In the genomic region with DNA sequence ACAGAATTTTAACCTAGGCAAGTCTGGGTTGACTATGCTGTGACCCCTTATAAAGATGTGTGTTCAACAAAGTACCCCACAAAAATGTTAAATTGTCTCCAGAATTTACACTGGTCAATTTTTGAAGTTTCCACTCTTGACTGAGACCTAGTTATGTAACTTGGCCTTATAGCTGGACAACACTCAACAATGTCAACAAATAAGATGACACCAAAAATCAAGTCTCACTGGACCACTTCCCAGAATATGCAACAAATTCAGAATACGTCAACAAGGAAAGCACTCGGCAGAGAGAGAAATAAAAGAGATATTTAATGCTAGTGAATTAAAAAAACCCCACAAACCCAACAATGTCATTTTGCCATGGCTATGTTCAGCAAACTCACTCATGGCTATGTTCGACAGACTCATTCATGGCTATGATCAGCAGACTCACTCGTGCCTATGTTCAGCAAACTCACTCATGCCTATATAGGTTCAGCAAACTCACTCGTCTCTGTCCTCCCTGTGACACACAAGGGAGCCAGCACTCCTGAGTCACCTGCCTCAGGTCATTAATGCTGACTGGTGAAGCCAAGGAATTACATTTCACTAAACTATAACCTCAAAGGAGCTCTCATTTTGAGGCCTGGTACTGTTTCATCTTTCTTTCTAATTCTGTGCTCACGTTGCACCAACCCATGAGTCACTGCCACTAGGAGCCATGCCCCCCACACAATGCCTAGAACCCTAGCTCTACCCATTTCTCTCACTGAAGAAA, we compare ENCODE assay signal across 14 cellular contexts.
DNase-seq lines count a peak whose midpoint lies in the region; ATAC-seq and TF ChIP-seq lines count a peak whose summit lies in the region.
"Had no signal": no experiment of that assay in that cellular context is flagged by ENCODE, and none has a peak within 500 bp of the region (broad histone marks: within the 10 kb centered on the region; RNA-seq: fewer than 3 reads in every experiment).

No MANE protein-coding gene starts in this region.

- H3K27me3 ChIP-seq in psoas muscle (ENCODE audit: insufficient read depth in 3 of 3, low read length in 2 of 3) (no peaks in the 10 kb centered on the region), Karpas-422 (ENCODE audit: low read length) (no peaks in the 10 kb centered on the region)
- H3K27me3 ChIP-seq: suprapubic skin had no signal

- H3K4me1 ChIP-seq in psoas muscle = no peaks in the 10 kb centered on the region
- no peaks in the 10 kb centered on the region; the same call in 1 of the 2 replicates for H3K4me1 ChIP-seq in Karpas-422 (ENCODE audit: low read length)
- H3K4me1 ChIP-seq: suprapubic skin had no signal

- no peak overlapping the region for H2AFZ ChIP-seq in Karpas-422 (ENCODE audit: low read length)

- TF ChIP-seq CTCF in epithelial cell of proximal tubule (conservative IDR thresholded peaks at IDR 0.05; ENCODE audit: low read depth, low read length) (no peak), psoas muscle (IDR thresholded peaks at IDR 0.05) (no peak)

- peaks cover 35% of the 10 kb centered on the region for H3K79me2 ChIP-seq in Karpas-422 (ENCODE audit: low read length)

- peak; percentile 14 to 55 for DNase-seq in activated T-cell treated with anti-CD3 and anti-CD28 coated beads, Interleukin-2, amount 50 U/mL, for 72 hours
- no peak for DNase-seq in activated T-cell treated with anti-CD3 and anti-CD28 coated beads, Interleukin-2, amount 50 U/mL, for 1 hour
- peak; percentile 19 for DNase-seq in LHCN-M2 (ENCODE audit: low read depth)
- DNase-seq in epithelial cell of proximal tubule (ENCODE audit: low read depth) = peak; percentile 39
- no peak for DNase-seq in psoas muscle
- DNase-seq in DMS79 treated with DMSO at 0.1 percent for 48 hours (lab: John Stamatoyannopoulos, UW) = no peak
- DNase-seq in Karpas-422 = no peak
- no peak for DNase-seq in effector CD4-positive, alpha-beta T cell
- DNase-seq: KG1, NCI-H1436 treated with DMSO at 0.1 percent for 48 hours, retina, T-helper 17 cell had no signal

- H3K9ac ChIP-seq in Karpas-422 (ENCODE audit: low read length) = no peak overlapping the region

- H3K4me1 Mint-ChIP-seq in activated T-cell treated with anti-CD3 and anti-CD28 coated beads, Interleukin-2, amount 50 U/mL, for 72 hours (ENCODE audit: low read depth) = peaks cover 10% of the 10 kb centered on the region
- H3K4me1 Mint-ChIP-seq: neural crest cell had no signal

- WGBS in psoas muscle, 3 donors = 64 to 78% (median 69%) methylated on average over 6 of the region's 6 CpGs

- intact Hi-C loops in psoas muscle (cut with DNase I) = no loop called here

- H3K9me3 Mint-ChIP-seq in activated T-cell treated with anti-CD3 and anti-CD28 coated beads, Interleukin-2, amount 50 U/mL, for 72 hours = no peaks in the 10 kb centered on the region

- H3K36me3 ChIP-seq in psoas muscle (ENCODE audit: insufficient read depth in 1 of 2, low read depth in 1 of 2) (peaks cover 0 to 43% of the 10 kb centered on the region in 2 donors), Karpas-422 (ENCODE audit: insufficient read depth, low read length) (peaks cover 49% of the 10 kb centered on the region; the same call in 1 of the 2 replicates)

- peak; percentile 96 to 98 for ATAC-seq in activated T-cell treated with anti-CD3 and anti-CD28 coated beads, Interleukin-2, amount 50 U/mL, for 72 hours (replicated peaks in 1 of 2)
- peak; percentile 78 to 83 (median 80) for ATAC-seq in psoas muscle
- ATAC-seq: T-helper 17 cell had no signal

- no peak overlapping the region for H3K4me3 Mint-ChIP-seq in activated T-cell treated with anti-CD3 and anti-CD28 coated beads, Interleukin-2, amount 50 U/mL, for 72 hours
- H3K4me3 Mint-ChIP-seq: neural crest cell, T-helper 17 cell had no signal

- H3K4me2 ChIP-seq in Karpas-422 (ENCODE audit: low read depth, low read length, poor library complexity, severe bottlenecking) = no peak overlapping the region

- peaks cover 10 to 14% of the 10 kb centered on the region in 2 donors for H3K36me3 Mint-ChIP-seq in activated T-cell treated with anti-CD3 and anti-CD28 coated beads, Interleukin-2, amount 50 U/mL, for 72 hours (ENCODE audit: insufficient read depth in 2 of 2)

- no peaks in the 10 kb centered on the region for H4K20me1 ChIP-seq in Karpas-422 (ENCODE audit: insufficient read depth, low read depth, low read length)

- peak overlapping the region; percentile 15 for H3K27ac Mint-ChIP-seq in activated T-cell treated with anti-CD3 and anti-CD28 coated beads, Interleukin-2, amount 50 U/mL, for 72 hours
- H3K27ac Mint-ChIP-seq: T-helper 17 cell had no signal

- no peak overlapping the region for H3K4me3 ChIP-seq in epithelial cell of proximal tubule (ENCODE audit: low read depth, low read length)
- H3K4me3 ChIP-seq in psoas muscle = no peak overlapping the region
- no peak overlapping the region for H3K4me3 ChIP-seq in Karpas-422 (ENCODE audit: low read length)
- H3K4me3 ChIP-seq: suprapubic skin had no signal

- H3K27ac ChIP-seq in psoas muscle (no peak overlapping the region), Karpas-422 (ENCODE audit: low read length) (no peak overlapping the region)
- H3K27ac ChIP-seq: suprapubic skin had no signal

- H3K27me3 Mint-ChIP-seq in activated T-cell treated with anti-CD3 and anti-CD28 coated beads, Interleukin-2, amount 50 U/mL, for 72 hours (ENCODE audit: low read depth) = no peaks in the 10 kb centered on the region
- H3K27me3 Mint-ChIP-seq: T-helper 17 cell had no signal

- H3K9me2 ChIP-seq in Karpas-422 (replicated peaks; ENCODE audit: insufficient read depth, low read length) = no peaks in the 10 kb centered on the region

- H3K9me3 ChIP-seq in psoas muscle (peaks cover 5% of the 10 kb centered on the region), Karpas-422 (ENCODE audit: low read length) (no peaks in the 10 kb centered on the region)
- H3K9me3 ChIP-seq: suprapubic skin had no signal

Comparison
In these comparisons a context has a peak if more than half of its experiments do, and no peak if none do; other contexts are left out.
1. DNase-seq: peak in activated T-cell treated with anti-CD3 and anti-CD28 coated beads, Interleukin-2, amount 50 U/mL, for 72 hours (2 of 2), LHCN-M2 (single experiment) and epithelial cell of proximal tubule (single experiment); none in activated T-cell treated with anti-CD3 and anti-CD28 coated beads, Interleukin-2, amount 50 U/mL, for 1 hour (single experiment), psoas muscle (0 of 2), DMS79 treated with DMSO at 0.1 percent for 48 hours (single experiment), Karpas-422 (single experiment) and effector CD4-positive, alpha-beta T cell (single experiment).